3 cellular contexts compared by ENCODE assay signal in the genomic region with DNA sequence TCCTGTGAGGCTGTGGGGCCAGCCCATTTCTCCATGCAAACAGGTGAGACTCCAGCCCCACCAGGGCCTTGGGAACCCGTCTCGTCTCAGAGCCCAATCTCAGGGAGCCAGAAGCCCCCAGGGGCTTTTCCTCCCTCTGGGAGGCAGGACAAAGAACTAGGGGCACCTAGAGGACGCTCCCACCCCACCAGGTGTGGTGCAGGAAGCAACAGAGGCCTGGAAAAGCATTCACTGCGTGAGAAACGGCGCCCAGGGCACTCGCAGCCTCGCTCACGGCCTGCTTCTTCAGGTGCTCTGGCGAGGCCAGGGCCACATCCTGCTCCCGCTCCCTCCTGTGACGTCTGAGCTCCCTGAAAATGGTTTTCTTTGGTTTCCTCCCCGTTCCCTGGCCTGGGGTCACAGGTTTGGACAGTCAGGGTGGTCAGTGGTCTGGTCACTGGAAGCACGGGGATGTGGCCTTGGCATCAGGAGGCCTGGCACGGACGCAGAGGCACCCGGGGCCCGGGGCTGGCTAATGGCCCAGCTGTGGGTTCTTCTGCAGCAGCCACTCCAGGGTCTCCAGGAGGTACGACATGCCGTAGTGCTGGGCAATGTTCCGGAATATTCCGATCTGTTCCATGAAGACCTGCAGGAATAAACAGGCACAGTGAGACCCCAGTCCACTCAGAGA.
TF ChIP-seq lines count a peak whose summit lies in the region.

No MANE protein-coding gene starts in this region.

TF ChIP-seq in HEK293, 187 proteins besides CTCF, POLR2A, EP300 and RAD21 (continued from another document and continues in another):
- TF ChIP-seq, protein P1, sequence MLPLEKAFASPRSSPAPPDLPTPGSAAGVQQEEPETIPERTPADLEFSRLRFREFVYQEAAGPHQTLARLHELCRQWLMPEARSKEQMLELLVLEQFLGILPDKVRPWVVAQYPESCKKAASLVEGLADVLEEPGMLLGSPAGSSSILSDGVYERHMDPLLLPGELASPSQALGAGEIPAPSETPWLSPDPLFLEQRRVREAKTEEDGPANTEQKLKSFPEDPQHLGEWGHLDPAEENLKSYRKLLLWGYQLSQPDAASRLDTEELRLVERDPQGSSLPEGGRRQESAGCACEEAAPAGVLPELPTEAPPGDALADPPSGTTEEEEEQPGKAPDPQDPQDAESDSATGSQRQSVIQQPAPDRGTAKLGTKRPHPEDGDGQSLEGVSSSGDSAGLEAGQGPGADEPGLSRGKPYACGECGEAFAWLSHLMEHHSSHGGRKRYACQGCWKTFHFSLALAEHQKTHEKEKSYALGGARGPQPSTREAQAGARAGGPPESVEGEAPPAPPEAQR (tag by site-specific recombination; IDR thresholded peaks at IDR 0.05) = no peak
- TF ChIP-seq ZNF416 (tag by site-specific recombination; IDR thresholded peaks at IDR 0.05) (no peak), ZNF701 (tag by site-specific recombination; IDR thresholded peaks at IDR 0.05) (no peak), SCRT2 (tag by site-specific recombination; IDR thresholded peaks at IDR 0.05) (no peak), ZNF791 (tag by site-specific recombination; IDR thresholded peaks at IDR 0.05) (no peak), ZNF23 (tag by site-specific recombination; IDR thresholded peaks at IDR 0.05; ENCODE audit: borderline replicate concordance) (no peak), MEIS1 (CRISPR knock-in tag; IDR thresholded peaks at IDR 0.05; ENCODE audit: borderline replicate concordance) (no peak), ZNF521 (tag by site-specific recombination; IDR thresholded peaks at IDR 0.05) (no peak), ZNF394 (tag by site-specific recombination; IDR thresholded peaks at IDR 0.05; ENCODE audit: borderline replicate concordance) (no peak)
- TF ChIP-seq, protein P2, sequence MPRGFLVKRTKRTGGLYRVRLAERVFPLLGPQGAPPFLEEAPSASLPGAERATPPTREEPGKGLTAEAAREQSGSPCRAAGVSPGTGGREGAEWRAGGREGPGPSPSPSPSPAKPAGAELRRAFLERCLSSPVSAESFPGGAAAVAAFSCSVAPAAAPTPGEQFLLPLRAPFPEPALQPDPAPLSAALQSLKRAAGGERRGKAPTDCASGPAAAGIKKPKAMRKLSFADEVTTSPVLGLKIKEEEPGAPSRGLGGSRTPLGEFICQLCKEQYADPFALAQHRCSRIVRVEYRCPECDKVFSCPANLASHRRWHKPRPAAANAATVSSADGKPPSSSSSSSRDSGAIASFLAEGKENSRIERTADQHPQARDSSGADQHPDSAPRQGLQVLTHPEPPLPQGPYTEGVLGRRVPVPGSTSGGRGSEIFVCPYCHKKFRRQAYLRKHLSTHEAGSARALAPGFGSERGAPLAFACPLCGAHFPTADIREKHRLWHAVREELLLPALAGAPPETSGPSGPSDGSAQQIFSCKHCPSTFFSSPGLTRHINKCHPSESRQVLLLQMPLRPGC (tag by site-specific recombination; IDR thresholded peaks at IDR 0.05) = no peak
- TF ChIP-seq, protein P3, sequence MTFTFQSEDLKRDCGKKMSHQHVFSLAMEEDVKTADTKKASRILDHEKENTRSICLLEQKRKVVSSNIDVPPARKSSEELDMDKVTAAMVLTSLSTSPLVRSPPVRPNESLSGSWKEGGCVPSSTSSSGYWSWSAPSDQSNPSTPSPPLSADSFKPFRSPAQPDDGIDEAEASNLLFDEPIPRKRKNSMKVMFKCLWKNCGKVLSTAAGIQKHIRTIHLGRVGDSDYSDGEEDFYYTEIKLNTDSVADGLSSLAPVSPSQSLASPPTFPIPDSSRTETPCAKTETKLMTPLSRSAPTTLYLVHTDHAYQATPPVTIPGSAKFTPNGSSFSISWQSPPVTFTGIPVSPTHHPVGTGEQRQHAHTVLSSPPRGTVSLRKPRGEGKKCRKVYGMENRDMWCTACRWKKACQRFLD (tag by site-specific recombination; IDR thresholded peaks at IDR 0.05) = no peak
- TF ChIP-seq, protein P4, sequence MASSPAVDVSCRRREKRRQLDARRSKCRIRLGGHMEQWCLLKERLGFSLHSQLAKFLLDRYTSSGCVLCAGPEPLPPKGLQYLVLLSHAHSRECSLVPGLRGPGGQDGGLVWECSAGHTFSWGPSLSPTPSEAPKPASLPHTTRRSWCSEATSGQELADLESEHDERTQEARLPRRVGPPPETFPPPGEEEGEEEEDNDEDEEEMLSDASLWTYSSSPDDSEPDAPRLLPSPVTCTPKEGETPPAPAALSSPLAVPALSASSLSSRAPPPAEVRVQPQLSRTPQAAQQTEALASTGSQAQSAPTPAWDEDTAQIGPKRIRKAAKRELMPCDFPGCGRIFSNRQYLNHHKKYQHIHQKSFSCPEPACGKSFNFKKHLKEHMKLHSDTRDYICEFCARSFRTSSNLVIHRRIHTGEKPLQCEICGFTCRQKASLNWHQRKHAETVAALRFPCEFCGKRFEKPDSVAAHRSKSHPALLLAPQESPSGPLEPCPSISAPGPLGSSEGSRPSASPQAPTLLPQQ (tag by site-specific recombination; IDR thresholded peaks at IDR 0.05) = no peak

TF ChIP-seq in PFSK-1, 5 proteins besides CTCF, POLR2A, EP300 and RAD21 (continued from another document):
- no peak for TF ChIP-seq FOXP2 (optimal IDR thresholded peaks at IDR 0.05; ENCODE audit: borderline replicate concordance, extremely low read depth, extremely low read length, insufficient read depth)

TF ChIP-seq in K562, 482 proteins besides CTCF, POLR2A, EP300 and RAD21 (continued from another document):
- TF ChIP-seq, protein P5, sequence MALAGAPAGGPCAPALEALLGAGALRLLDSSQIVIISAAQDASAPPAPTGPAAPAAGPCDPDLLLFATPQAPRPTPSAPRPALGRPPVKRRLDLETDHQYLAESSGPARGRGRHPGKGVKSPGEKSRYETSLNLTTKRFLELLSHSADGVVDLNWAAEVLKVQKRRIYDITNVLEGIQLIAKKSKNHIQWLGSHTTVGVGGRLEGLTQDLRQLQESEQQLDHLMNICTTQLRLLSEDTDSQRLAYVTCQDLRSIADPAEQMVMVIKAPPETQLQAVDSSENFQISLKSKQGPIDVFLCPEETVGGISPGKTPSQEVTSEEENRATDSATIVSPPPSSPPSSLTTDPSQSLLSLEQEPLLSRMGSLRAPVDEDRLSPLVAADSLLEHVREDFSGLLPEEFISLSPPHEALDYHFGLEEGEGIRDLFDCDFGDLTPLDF (CRISPR knock-in tag; IDR thresholded peaks at IDR 0.05) = no peak
- no peak for TF ChIP-seq MBD2 (IDR thresholded peaks at IDR 0.05; ENCODE audit: borderline replicate concordance, low read depth)
- TF ChIP-seq, protein P6, sequence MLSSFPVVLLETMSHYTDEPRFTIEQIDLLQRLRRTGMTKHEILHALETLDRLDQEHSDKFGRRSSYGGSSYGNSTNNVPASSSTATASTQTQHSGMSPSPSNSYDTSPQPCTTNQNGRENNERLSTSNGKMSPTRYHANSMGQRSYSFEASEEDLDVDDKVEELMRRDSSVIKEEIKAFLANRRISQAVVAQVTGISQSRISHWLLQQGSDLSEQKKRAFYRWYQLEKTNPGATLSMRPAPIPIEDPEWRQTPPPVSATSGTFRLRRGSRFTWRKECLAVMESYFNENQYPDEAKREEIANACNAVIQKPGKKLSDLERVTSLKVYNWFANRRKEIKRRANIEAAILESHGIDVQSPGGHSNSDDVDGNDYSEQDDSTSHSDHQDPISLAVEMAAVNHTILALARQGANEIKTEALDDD (IDR thresholded peaks at IDR 0.05) = no peak
- TF ChIP-seq COPS2 (conservative IDR thresholded peaks at IDR 0.05) = no peak
- no peak for TF ChIP-seq ASH1L (IDR thresholded peaks at IDR 0.05; ENCODE audit: borderline replicate concordance, low read depth, partially characterized antibody)
- TF ChIP-seq RBM39 (optimal IDR thresholded peaks at IDR 0.05; ENCODE audit: low read depth, low read length) = no peak
- no peak for TF ChIP-seq ZNF232 (CRISPR knock-in tag; IDR thresholded peaks at IDR 0.05)
- TF ChIP-seq, protein P7, sequence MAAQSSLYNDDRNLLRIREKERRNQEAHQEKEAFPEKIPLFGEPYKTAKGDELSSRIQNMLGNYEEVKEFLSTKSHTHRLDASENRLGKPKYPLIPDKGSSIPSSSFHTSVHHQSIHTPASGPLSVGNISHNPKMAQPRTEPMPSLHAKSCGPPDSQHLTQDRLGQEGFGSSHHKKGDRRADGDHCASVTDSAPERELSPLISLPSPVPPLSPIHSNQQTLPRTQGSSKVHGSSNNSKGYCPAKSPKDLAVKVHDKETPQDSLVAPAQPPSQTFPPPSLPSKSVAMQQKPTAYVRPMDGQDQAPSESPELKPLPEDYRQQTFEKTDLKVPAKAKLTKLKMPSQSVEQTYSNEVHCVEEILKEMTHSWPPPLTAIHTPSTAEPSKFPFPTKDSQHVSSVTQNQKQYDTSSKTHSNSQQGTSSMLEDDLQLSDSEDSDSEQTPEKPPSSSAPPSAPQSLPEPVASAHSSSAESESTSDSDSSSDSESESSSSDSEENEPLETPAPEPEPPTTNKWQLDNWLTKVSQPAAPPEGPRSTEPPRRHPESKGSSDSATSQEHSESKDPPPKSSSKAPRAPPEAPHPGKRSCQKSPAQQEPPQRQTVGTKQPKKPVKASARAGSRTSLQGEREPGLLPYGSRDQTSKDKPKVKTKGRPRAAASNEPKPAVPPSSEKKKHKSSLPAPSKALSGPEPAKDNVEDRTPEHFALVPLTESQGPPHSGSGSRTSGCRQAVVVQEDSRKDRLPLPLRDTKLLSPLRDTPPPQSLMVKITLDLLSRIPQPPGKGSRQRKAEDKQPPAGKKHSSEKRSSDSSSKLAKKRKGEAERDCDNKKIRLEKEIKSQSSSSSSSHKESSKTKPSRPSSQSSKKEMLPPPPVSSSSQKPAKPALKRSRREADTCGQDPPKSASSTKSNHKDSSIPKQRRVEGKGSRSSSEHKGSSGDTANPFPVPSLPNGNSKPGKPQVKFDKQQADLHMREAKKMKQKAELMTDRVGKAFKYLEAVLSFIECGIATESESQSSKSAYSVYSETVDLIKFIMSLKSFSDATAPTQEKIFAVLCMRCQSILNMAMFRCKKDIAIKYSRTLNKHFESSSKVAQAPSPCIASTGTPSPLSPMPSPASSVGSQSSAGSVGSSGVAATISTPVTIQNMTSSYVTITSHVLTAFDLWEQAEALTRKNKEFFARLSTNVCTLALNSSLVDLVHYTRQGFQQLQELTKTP (IDR thresholded peaks at IDR 0.05; ENCODE audit: low read depth in 1 of 2, partially characterized antibody in 2 of 2) = no peak
- TF ChIP-seq, protein P8, sequence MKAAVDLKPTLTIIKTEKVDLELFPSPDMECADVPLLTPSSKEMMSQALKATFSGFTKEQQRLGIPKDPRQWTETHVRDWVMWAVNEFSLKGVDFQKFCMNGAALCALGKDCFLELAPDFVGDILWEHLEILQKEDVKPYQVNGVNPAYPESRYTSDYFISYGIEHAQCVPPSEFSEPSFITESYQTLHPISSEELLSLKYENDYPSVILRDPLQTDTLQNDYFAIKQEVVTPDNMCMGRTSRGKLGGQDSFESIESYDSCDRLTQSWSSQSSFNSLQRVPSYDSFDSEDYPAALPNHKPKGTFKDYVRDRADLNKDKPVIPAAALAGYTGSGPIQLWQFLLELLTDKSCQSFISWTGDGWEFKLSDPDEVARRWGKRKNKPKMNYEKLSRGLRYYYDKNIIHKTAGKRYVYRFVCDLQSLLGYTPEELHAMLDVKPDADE (conservative IDR thresholded peaks at IDR 0.05; ENCODE audit: control insufficient read depth, low read depth, low read length) = no peak
- TF ChIP-seq SMAD4 (CRISPR knock-in tag; conservative IDR thresholded peaks at IDR 0.05) = no peak
- TF ChIP-seq CBX8 (IDR thresholded peaks at IDR 0.05; ENCODE audit: borderline replicate concordance, extremely low read depth, low read depth, low read length, poor library complexity, severe bottlenecking) = no peak
- no peak for TF ChIP-seq NFXL1 (CRISPR knock-in tag; IDR thresholded peaks at IDR 0.05)
- TF ChIP-seq POLR2H (tag; IDR thresholded peaks at IDR 0.05; ENCODE audit: low read depth) = no peak
- no peak for TF ChIP-seq SIX5 (IDR thresholded peaks at IDR 0.05; ENCODE audit: borderline replicate concordance in 1 of 2, insufficient read depth in 1 of 2, low read depth in 1 of 2, low read length in 2 of 2)
- TF ChIP-seq, protein P9, sequence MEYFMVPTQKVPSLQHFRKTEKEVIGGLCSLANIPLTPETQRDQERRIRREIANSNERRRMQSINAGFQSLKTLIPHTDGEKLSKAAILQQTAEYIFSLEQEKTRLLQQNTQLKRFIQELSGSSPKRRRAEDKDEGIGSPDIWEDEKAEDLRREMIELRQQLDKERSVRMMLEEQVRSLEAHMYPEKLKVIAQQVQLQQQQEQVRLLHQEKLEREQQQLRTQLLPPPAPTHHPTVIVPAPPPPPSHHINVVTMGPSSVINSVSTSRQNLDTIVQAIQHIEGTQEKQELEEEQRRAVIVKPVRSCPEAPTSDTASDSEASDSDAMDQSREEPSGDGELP (CRISPR knock-in tag; IDR thresholded peaks at IDR 0.05; ENCODE audit: borderline replicate concordance) = no peak
- no peak for TF ChIP-seq ZNF561 (CRISPR knock-in tag; conservative IDR thresholded peaks at IDR 0.05)
- TF ChIP-seq PHF21A (IDR thresholded peaks at IDR 0.05; ENCODE audit: borderline replicate concordance, low read depth) = no peak
TF ChIP-seq in K562: peak in this region for 0.
